9 cellular contexts compared by ENCODE assay signal in the genomic region with DNA sequence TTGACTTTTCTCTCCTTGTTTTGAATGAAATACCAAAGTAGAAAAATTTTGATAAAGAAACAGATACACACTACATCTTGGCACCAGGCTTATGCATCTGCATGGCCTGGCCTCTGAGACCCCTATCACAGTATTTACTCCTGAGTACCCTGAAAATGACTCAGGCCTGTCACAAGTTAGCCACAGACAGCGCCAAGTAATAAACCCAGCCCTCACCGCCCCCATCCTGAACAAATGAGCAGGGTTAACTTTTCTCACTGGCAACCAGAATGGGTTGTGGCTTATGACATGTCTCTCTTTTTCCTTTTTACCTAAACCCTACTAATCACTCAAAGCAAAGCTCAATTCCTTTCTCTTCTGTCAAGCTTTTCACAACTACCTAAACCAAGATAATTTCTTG. TPM values are rescaled to one million over a fixed set of nuclear protein-coding genes. Genes with fewer than 3 reads are reported as not detected.
DNase-seq lines count a peak whose midpoint lies in the region; ATAC-seq and TF ChIP-seq lines count a peak whose summit lies in the region.
"Had no signal": no experiment of that assay in that cellular context is flagged by ENCODE, and none has a peak within 500 bp of the region (broad histone marks: within the 10 kb centered on the region; RNA-seq: fewer than 3 reads in every experiment).

No MANE protein-coding gene starts in this region.

- peaks cover 6% of the 10 kb centered on the region for H3K36me3 Mint-ChIP-seq in activated CD4-positive, alpha-beta T cell treated with anti-CD3 and anti-CD28 coated beads, Interleukin-2, amount 10 ng/mL, durations not matched to agents 24 days and 14 days (ENCODE audit: low read depth)

- H3K27ac Mint-ChIP-seq in activated CD4-positive, alpha-beta T cell treated with anti-CD3 and anti-CD28 coated beads, Interleukin-2, amount 10 ng/mL, durations not matched to agents 24 days and 14 days: peak overlapping the region; percentile 81

- H3K9me3 Mint-ChIP-seq in activated CD4-positive, alpha-beta T cell treated with anti-CD3 and anti-CD28 coated beads, Interleukin-2, amount 10 ng/mL, durations not matched to agents 24 days and 14 days: peaks cover 5% of the 10 kb centered on the region

- ATAC-seq in stimulated activated naive CD8-positive, alpha-beta T cell treated with anti-CD3 and anti-CD28 coated beads, Interleukin-15, Interleukin-2, amounts not matched to agents 100 U/mL and 50 U/mL, for 24 hours: peak; percentile 96

- no peak for DNase-seq in activated CD4-positive, alpha-beta T cell treated with anti-CD3 and anti-CD28 coated beads, Interleukin-2, amount 10 ng/mL, durations not matched to agents 24 days and 14 days
- DNase-seq in activated CD4-positive, alpha-beta T cell treated with anti-CD3 and anti-CD28 coated beads for 4 hours: no peak
- DNase-seq in M059J (ENCODE audit: low read depth): peak; percentile 26
- DNase-seq in fibroblast of the aortic adventitia (ENCODE audit: low read depth): peak; percentile 58
- peak; percentile 51 for DNase-seq in stimulated activated naive CD8-positive, alpha-beta T cell treated with anti-CD3 and anti-CD28 coated beads, Interleukin-15, Interleukin-2, amounts not matched to agents 100 U/mL and 50 U/mL, for 24 hours
- no peak for DNase-seq in NCI-H1417 treated with DMSO at 0.1 percent for 48 hours (lab: John Stamatoyannopoulos, UW)
- no peak for DNase-seq in SKM-1 (lab: John Stamatoyannopoulos, UW; ENCODE audit: unreplicated experiment)
- DNase-seq in NCI-H82 treated with DMSO at 0.1 percent for 48 hours (lab: John Stamatoyannopoulos, UW; ENCODE audit: unreplicated experiment): no peak
- DNase-seq: WERI-Rb-1 had no signal

- H3K27me3 Mint-ChIP-seq in activated CD4-positive, alpha-beta T cell treated with anti-CD3 and anti-CD28 coated beads, Interleukin-2, amount 10 ng/mL, durations not matched to agents 24 days and 14 days: peaks cover 5% of the 10 kb centered on the region

- peak overlapping the region; percentile 24 for H3K4me3 Mint-ChIP-seq in activated CD4-positive, alpha-beta T cell treated with anti-CD3 and anti-CD28 coated beads, Interleukin-2, amount 10 ng/mL, durations not matched to agents 24 days and 14 days

- TF ChIP-seq CTCF in fibroblast of the aortic adventitia (IDR thresholded peaks at IDR 0.05; ENCODE audit: insufficient read depth, low read length): no peak

- H3K4me1 Mint-ChIP-seq in activated CD4-positive, alpha-beta T cell treated with anti-CD3 and anti-CD28 coated beads, Interleukin-2, amount 10 ng/mL, durations not matched to agents 24 days and 14 days: peaks cover 46% of the 10 kb centered on the region

- intact Hi-C loops in activated CD4-positive, alpha-beta T cell treated with anti-CD3 and anti-CD28 coated beads, Interleukin-2, amount 10 ng/mL, durations not matched to agents 24 days and 14 days (cut with micrococcal nuclease): loop anchor here (2.0 kb wide), 1 partner anchor 20 kb away; no protein-coding TSS in a partner anchor

- no peak overlapping the region for H3K4me3 ChIP-seq in fibroblast of the aortic adventitia (ENCODE audit: low read depth, low read length)

RNA-seq across cellular contexts. Expression of gene SPRED2, which starts 35.3 kb away (rescaled TPM):
- 7.7 and 9.2 TPM in 2 replicates for total RNA-seq in activated CD4-positive, alpha-beta T cell treated with anti-CD3 and anti-CD28 coated beads, Interleukin-2, amount 10 ng/mL, durations not matched to agents 24 days and 14 days
- total RNA-seq in M059J (2014; rRNA removed; shearing (Covaris generic)): 5.1 and 11.6 TPM in 2 replicates
- total RNA-seq in fibroblast of the aortic adventitia (ENCODE audit: low replicate concordance): 11.9 and 20.6 TPM in 2 replicates

Comparison
In these comparisons a context has a peak if more than half of its experiments do, and no peak if none do; other contexts are left out.
1. DNase-seq: peak in M059J (single experiment), fibroblast of the aortic adventitia (single experiment) and stimulated activated naive CD8-positive, alpha-beta T cell treated with anti-CD3 and anti-CD28 coated beads, Interleukin-15, Interleukin-2, amounts not matched to agents 100 U/mL and 50 U/mL, for 24 hours (single experiment); none in activated CD4-positive, alpha-beta T cell treated with anti-CD3 and anti-CD28 coated beads, Interleukin-2, amount 10 ng/mL, durations not matched to agents 24 days and 14 days (single experiment), activated CD4-positive, alpha-beta T cell treated with anti-CD3 and anti-CD28 coated beads for 4 hours (0 of 2), NCI-H1417 treated with DMSO at 0.1 percent for 48 hours (single experiment), SKM-1 (single experiment) and NCI-H82 treated with DMSO at 0.1 percent for 48 hours (single experiment).